In the genomic region with DNA sequence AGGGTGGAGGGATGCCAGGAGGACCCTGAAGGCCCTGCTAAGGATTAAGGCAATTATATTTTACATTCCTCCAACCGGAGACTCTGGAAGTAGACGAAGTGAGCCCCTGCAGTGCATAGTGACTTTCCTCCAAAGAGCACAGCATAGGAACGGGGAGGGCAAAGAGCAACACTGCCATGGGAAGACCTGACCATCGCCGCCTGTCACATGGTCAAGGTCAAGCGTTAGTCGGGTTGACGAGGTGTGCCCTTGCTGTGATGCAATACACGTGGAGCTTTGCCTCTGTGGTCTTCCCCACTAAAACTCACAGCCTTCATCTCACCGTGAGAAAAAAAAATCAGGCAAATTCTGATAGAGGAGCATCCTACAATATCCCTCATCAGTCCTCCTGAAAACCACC, we compare ENCODE assay signal across 23 cellular contexts.
"Had no signal": no experiment of that assay in that cellular context is flagged by ENCODE, and none has a peak within 500 bp of the region (broad histone marks: within the 10 kb centered on the region; RNA-seq: fewer than 3 reads in every experiment).

No MANE protein-coding gene starts in this region.

- H3K27ac ChIP-seq: adrenal gland, Peyer's patch, RWPE1 had no signal

- H3K4me3 ChIP-seq: adrenal gland, Peyer's patch had no signal

- ATAC-seq: activated CD4-positive, alpha-beta T cell treated with anti-CD3 and anti-CD28 coated beads for 36 hours; activated CD8-positive, alpha-beta T cell treated with anti-CD3 and anti-CD28 coated beads for 36 hours; activated T-cell treated with anti-CD3 and anti-CD28 coated beads, Interleukin-2, amount 50 U/mL, for 72 hours; T-helper 17 cell had no signal

- DNase-seq: activated CD4-positive, alpha-beta T cell treated with anti-CD3 and anti-CD28 coated beads for 36 hours; activated CD8-positive, alpha-beta memory T cell treated with anti-CD3 and anti-CD28 coated beads, Interleukin-2, amount 50 U/mL, for 4 hours; activated CD8-positive, alpha-beta T cell treated with anti-CD3 and anti-CD28 coated beads for 36 hours; activated naive CD4-positive, alpha-beta T cell treated with anti-CD3 and anti-CD28 coated beads, Interleukin-2, amount 50 U/mL, for 16 hours; activated naive CD8-positive, alpha-beta T cell treated with anti-CD3 and anti-CD28 coated beads, Interleukin-2, amount 10 ng/mL, durations not matched to agents 7 days and 5 days; activated T-cell treated with anti-CD3 and anti-CD28 coated beads, Interleukin-2, amount 50 U/mL, for 72 hours; adrenal gland; anterior cingulate cortex; caudate nucleus; Kasumi-1; KBM-7; MV-4-11; NCI-H1092 treated with DMSO at 0.1 percent for 48 hours; NCI-H1417 treated with DMSO at 0.1 percent for 48 hours; NCI-H1694; NCI-H2029 treated with DMSO at 0.1 percent for 48 hours; NCI-H446; NCI-H524; Peyer's patch; SHP77 treated with DMSO at 0.1 percent for 48 hours; T-helper 17 cell; T-helper 9 cell had no signal

- H3K36me3 Mint-ChIP-seq: activated naive CD8-positive, alpha-beta T cell treated with anti-CD3 and anti-CD28 coated beads, Interleukin-2, amount 10 ng/mL, durations not matched to agents 7 days and 5 days had no signal

- H3K27me3 ChIP-seq: adrenal gland, Peyer's patch had no signal

- H3K27ac Mint-ChIP-seq: activated CD4-positive, alpha-beta T cell treated with anti-CD3 and anti-CD28 coated beads for 36 hours; activated CD8-positive, alpha-beta T cell treated with anti-CD3 and anti-CD28 coated beads for 36 hours; activated naive CD8-positive, alpha-beta T cell treated with anti-CD3 and anti-CD28 coated beads, Interleukin-2, amount 10 ng/mL, durations not matched to agents 7 days and 5 days; activated T-cell treated with anti-CD3 and anti-CD28 coated beads, Interleukin-2, amount 50 U/mL, for 72 hours; T-helper 17 cell had no signal

- H3K36me3 ChIP-seq: adrenal gland, Peyer's patch had no signal

- H3K4me3 Mint-ChIP-seq: activated CD4-positive, alpha-beta T cell treated with anti-CD3 and anti-CD28 coated beads for 36 hours; activated CD8-positive, alpha-beta T cell treated with anti-CD3 and anti-CD28 coated beads for 36 hours; activated naive CD8-positive, alpha-beta T cell treated with anti-CD3 and anti-CD28 coated beads, Interleukin-2, amount 10 ng/mL, durations not matched to agents 7 days and 5 days; activated T-cell treated with anti-CD3 and anti-CD28 coated beads, Interleukin-2, amount 50 U/mL, for 72 hours; T-helper 17 cell had no signal

- H3K9me3 ChIP-seq: adrenal gland, Peyer's patch had no signal

- H3K9me3 Mint-ChIP-seq: activated CD8-positive, alpha-beta T cell treated with anti-CD3 and anti-CD28 coated beads for 36 hours; activated naive CD8-positive, alpha-beta T cell treated with anti-CD3 and anti-CD28 coated beads, Interleukin-2, amount 10 ng/mL, durations not matched to agents 7 days and 5 days; activated T-cell treated with anti-CD3 and anti-CD28 coated beads, Interleukin-2, amount 50 U/mL, for 72 hours had no signal
